In genomic region chr22:37807410-37808293, GRCh38 we compare ENCODE assay signal across 8 cellular contexts. TPM values are rescaled to one million over a fixed set of nuclear protein-coding genes. Genes with fewer than 3 reads are reported as not detected.
DNase-seq lines count a peak whose midpoint lies in the region; ATAC-seq and TF ChIP-seq lines count a peak whose summit lies in the region.

Gene GCAT, plus strand, starts transcription at chr22:37807934. Its CDS starts 34 bp downstream, at chr22:37807968.

- DNase-seq in A673 (ENCODE audit: low spot score) (peak; percentile 98), NCI-H446 (lab: John Stamatoyannopoulos, UW) (peak; percentile 92 to 96), iris pigment epithelial cell (ENCODE audit: low read depth) (peak; percentile 98), spleen (peak; percentile 97)
- DNase-seq in activated CD4-positive, CD25-positive, alpha-beta regulatory T cell treated with anti-CD3 and anti-CD28 coated beads, Interleukin-2, amount 50 U/mL, for 16 hours (ENCODE audit: low read depth, low spot score) = peak; percentile 67
- DNase-seq in central memory CD4-positive, alpha-beta T cell = peak; percentile 72

- TF ChIP-seq CTCF in A673 (conservative IDR thresholded peaks at IDR 0.05; ENCODE audit: low read depth, low read length) (no peak), spleen (IDR thresholded peaks at IDR 0.05 in 8 of 11, conservative IDR thresholded peaks at IDR 0.05 in 3 of 11) (no peak)

- H3K27ac ChIP-seq in A673 (ENCODE audit: low read depth, low read length, poor library complexity, severe bottlenecking) (peak within 1 kb of the TSS; percentile 67), spleen (peak within 1 kb of the TSS in 4 of 8 donors; percentile 26 to 78 (median 56))

- intact Hi-C loops in A673 (cut with micrococcal nuclease; ENCODE audit: unreplicated experiment) = no loop called here
- intact Hi-C loops in spleen (cut with DNase I; ENCODE audit: low total_unique reads) = no loop called here

- CTCF ChIA-PET in A673 (lab: Charles Lee) = interaction anchor here (0.6 to 0.9 kb wide), 5 partner anchors 10 to 763 kb away, joined by 3 to 7 read pairs (median 4); no protein-coding TSS in a partner anchor

- 0 to 1% (median 1%) methylated on average over 45 to 73 of the region's 73 CpGs for WGBS in spleen, 5 donors

- peak; percentile 82 for ATAC-seq in GM18868 (IDR thresholded peaks at IDR 0.05; ENCODE audit: unreplicated experiment)
- peak; percentile 87 for ATAC-seq in HG03135 (IDR thresholded peaks at IDR 0.05; ENCODE audit: unreplicated experiment)

- POLR2A ChIA-PET in A673 (lab: Charles Lee; ENCODE audit: low non-redundant PET) = interaction anchor here (0.6 to 0.7 kb wide), 2 partner anchors 11 to 16 kb away, joined by 3 to 5 read pairs; no protein-coding TSS in a partner anchor

- no peaks in the 10 kb centered on the region for H3K27me3 ChIP-seq in A673 (replicated peaks; ENCODE audit: insufficient read depth, low read depth, low read length, poor library complexity)
- peaks cover 0 to 99% (median 45%) of the 10 kb centered on the region in 7 donors for H3K27me3 ChIP-seq in spleen (replicated peaks in 1 of 7)

- H3K9me3 ChIP-seq in A673 (ENCODE audit: low read depth, low read length, poor library complexity, severe bottlenecking) (no peaks in the 10 kb centered on the region), spleen (no peaks in the 10 kb centered on the region)

- H3K36me3 ChIP-seq in A673 (ENCODE audit: insufficient read depth, low read length, poor library complexity, severe bottlenecking) (no peaks in the 10 kb centered on the region), spleen (no peaks in the 10 kb centered on the region)

- H3K4me3 ChIP-seq in A673 (ENCODE audit: low read depth, low read length, poor library complexity, severe bottlenecking) (peak within 1 kb of the TSS; percentile 77), spleen (peak within 1 kb of the TSS; percentile 20 to 76 (median 51))

- no peak for TF ChIP-seq POLR2A in spleen (IDR thresholded peaks at IDR 0.05)

- no TSS peak for BruUV-seq in A673 (replicated peaks; lab: Mats Ljungman, UMichigan)

- H3K4me1 ChIP-seq in A673 (ENCODE audit: insufficient read depth, low read length, poor library complexity, severe bottlenecking) = peaks cover 31% of the 10 kb centered on the region
- peaks cover 22 to 64% (median 57%) of the 10 kb centered on the region in 6 donors for H3K4me1 ChIP-seq in spleen

RNA-seq across cellular contexts. Expression of gene GCAT, which starts in this region (rescaled TPM):
- total RNA-seq in A673 (2021) (21.4 and 28.5 TPM in 2 replicates), spleen (1 to 10 TPM in 5 of 7 donors, under 1 TPM in 1, not detected in 1; 0.94 to 2.2 (median 1.7) TPM)
- polyA plus RNA-seq in spleen = 1 to 10 TPM; 1.7 to 3.9 (median 1.9) TPM
